Comparison of ENCODE assay signal across 8 cellular contexts in the genomic region with DNA sequence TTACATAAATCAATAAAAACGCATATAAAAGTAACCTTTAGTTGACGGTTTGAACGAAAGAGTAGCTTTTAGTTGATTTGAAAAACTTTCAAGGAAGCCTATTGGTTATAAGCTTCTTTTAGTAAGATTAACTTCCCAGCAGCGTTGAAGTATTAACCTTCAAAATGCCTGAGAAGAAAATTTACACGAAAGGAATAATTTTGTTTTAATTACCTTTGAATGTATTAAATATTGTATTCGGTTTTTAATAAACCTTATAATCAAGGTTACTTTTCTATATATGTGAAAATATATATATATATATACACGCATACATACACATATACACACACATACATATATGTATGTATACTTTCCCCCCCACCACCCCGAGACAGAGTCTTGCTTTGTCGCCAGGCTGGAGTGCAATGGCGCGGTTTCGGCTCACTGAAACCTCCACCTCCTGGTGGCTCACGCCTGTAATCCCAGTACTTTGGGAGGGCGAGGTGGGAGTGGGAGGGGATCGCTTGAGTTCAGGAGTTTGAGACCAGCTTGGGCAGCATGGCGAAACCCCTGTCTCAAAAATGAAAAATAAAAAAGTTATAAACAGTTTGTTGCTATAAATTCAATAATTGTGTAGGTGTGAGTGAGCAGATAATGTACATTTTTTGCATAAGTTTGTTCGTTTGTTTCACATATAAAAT. TPM values are rescaled to one million over a fixed set of nuclear protein-coding genes. Genes with fewer than 3 reads are reported as not detected.
A peak's percentile ranks its signal among the peaks of the same experiment; 100 is the strongest.
DNase-seq lines count a peak whose midpoint lies in the region; ATAC-seq lines count a peak whose summit lies in the region.

No MANE protein-coding gene starts in this region.

- peak; percentile 45 for DNase-seq in activated gamma-delta T cell treated with Interleukin-2 at 50 U/mL for 16 hours
- DNase-seq in activated gamma-delta T cell (lab: John Stamatoyannopoulos, UW), result no peak
- peak; percentile 93 for DNase-seq in NCI-H748 (lab: John Stamatoyannopoulos, UW; ENCODE audit: unreplicated experiment)
- peak; percentile 65 to 76 for DNase-seq in activated CD4-positive, alpha-beta T cell treated with anti-CD3 and anti-CD28 coated beads, Interleukin-2, amount 50 U/mL, for 48 hours
- peak; percentile 39 for DNase-seq in stimulated activated CD8-positive, alpha-beta memory T cell treated with anti-CD3 and anti-CD28 coated beads, Interleukin-4, amount 100 ng/mL, for 24 hours (ENCODE audit: low read depth)

- peak; percentile 41 for ATAC-seq in HG03520 (IDR thresholded peaks at IDR 0.05; ENCODE audit: unreplicated experiment)

- H3K36me3 ChIP-seq in endocrine pancreas (ENCODE audit: control insufficient read depth, insufficient read depth, low read length), result no peaks in the 10 kb centered on the region

- H3K9me3 ChIP-seq in endocrine pancreas (ENCODE audit: control insufficient read depth, low read length) (no peaks in the 10 kb centered on the region), mononuclear cell (ENCODE audit: low read depth, low read length) (no peaks in the 10 kb centered on the region)

- H3K9ac ChIP-seq in endocrine pancreas (ENCODE audit: control insufficient read depth, insufficient read depth, low read length), result no peak overlapping the region

- peak overlapping the region; percentile 86 for H3K4me3 ChIP-seq in endocrine pancreas (ENCODE audit: control insufficient read depth, insufficient read depth, low read length)
- peak overlapping the region; percentile 91 for H3K4me3 ChIP-seq in mononuclear cell (ENCODE audit: low read length)

- H3K27me3 ChIP-seq in endocrine pancreas (ENCODE audit: control insufficient read depth, insufficient read depth, low read length), result no peaks in the 10 kb centered on the region
- H3K27me3 ChIP-seq in mononuclear cell (ENCODE audit: insufficient read depth, low read length), result no peaks in the 10 kb centered on the region

- H3K4me1 ChIP-seq in endocrine pancreas (ENCODE audit: control insufficient read depth, insufficient read depth, low read length) (no peaks in the 10 kb centered on the region), mononuclear cell (ENCODE audit: insufficient read depth, low read length) (peaks cover 13% of the 10 kb centered on the region)

RNA-seq across cellular contexts. Expression of gene EZH2, which starts 57.6 kb away (rescaled TPM):
- 20.4 TPM for total RNA-seq in mononuclear cell
